In genomic region chr9:135943604-135944003, GRCh38 we compare ENCODE assay signal across 2 cellular contexts.
TF ChIP-seq lines count a peak whose summit lies in the region.

No MANE protein-coding gene starts in this region.

TF ChIP-seq in HEK293, 187 proteins besides CTCF, POLR2A, EP300 and RAD21:
- peak; percentile 98 for TF ChIP-seq ZNF146 (tag by site-specific recombination; IDR thresholded peaks at IDR 0.05)

TF ChIP-seq in K562, 482 proteins besides CTCF, POLR2A, EP300 and RAD21:
- TF ChIP-seq ZNF146 (CRISPR knock-in tag; IDR thresholded peaks at IDR 0.05; ENCODE audit: unreplicated experiment): peak; percentile 86
